ENCODE assay signal across 16 cellular contexts in genomic region chr3:172211123-172211522, GRCh38.
"Had no signal": no experiment of that assay in that cellular context is flagged by ENCODE, and none has a peak within 500 bp of the region (broad histone marks: within the 10 kb centered on the region; RNA-seq: fewer than 3 reads in every experiment).

No MANE protein-coding gene starts in this region.

- H3K4me1 Mint-ChIP-seq: stimulated activated naive B cell treated with anti-CD40 and anti-IgM and Interleukin-4, amounts not matched to agents 10 μg/mL and 1 μg/mL and 100 μg/mL, for 72 hours had no signal

- H3K27me3 Mint-ChIP-seq: activated CD8-positive, alpha-beta T cell treated with anti-CD3 and anti-CD28 coated beads for 36 hours; activated naive CD4-positive, alpha-beta T cell treated with anti-CD3 and anti-CD28 coated beads, Interleukin-2, amount 50 U/mL, for 24 hours; dendritic cell treated with granulocyte-macrophage colony-stimulating factor and Interleukin-4, amounts not matched to agents 40 ng/mL and 50 ng/mL, for 4 days; stimulated activated naive B cell treated with anti-CD40 and anti-IgM and Interleukin-4, amounts not matched to agents 10 μg/mL and 1 μg/mL and 100 μg/mL, for 72 hours; T-helper 17 cell had no signal

- H3K4me3 ChIP-seq: adrenal gland, lower lobe of right lung, transverse colon had no signal

- H3K27me3 ChIP-seq: adrenal gland, transverse colon had no signal

- DNase-seq: activated CD4-positive, alpha-beta T cell treated with anti-CD3 and anti-CD28 coated beads for 4 hours; activated CD8-positive, alpha-beta T cell treated with anti-CD3 and anti-CD28 coated beads for 36 hours; activated effector memory CD4-positive, alpha-beta T cell treated with anti-CD3 and anti-CD28 coated beads, Interleukin-2, amount 50 U/mL, for 16 hours; activated T-cell treated with anti-CD3 and anti-CD28 coated beads, Interleukin-2, amount 50 U/mL, for 48 hours; adrenal gland; effector memory CD4-positive, alpha-beta T cell; foreskin fibroblast; lower lobe of right lung; midbrain; stimulated activated CD4-positive, alpha-beta T cell treated with anti-CD3 and anti-CD28 coated beads, Interleukin-15, amount 100 ng/mL, for 24 hours; stimulated activated CD4-positive, alpha-beta T cell treated with anti-CD3 and anti-CD28 coated beads, Interleukin-4, amount 100 ng/mL, for 1 hour; stimulated activated naive B cell treated with anti-CD40 and anti-IgM and Interleukin-4, amounts not matched to agents 10 μg/mL and 1 μg/mL and 100 μg/mL, for 72 hours; T-helper 17 cell; transverse colon had no signal

- H3K27ac Mint-ChIP-seq: activated CD8-positive, alpha-beta T cell treated with anti-CD3 and anti-CD28 coated beads for 36 hours; activated naive CD4-positive, alpha-beta T cell treated with anti-CD3 and anti-CD28 coated beads, Interleukin-2, amount 50 U/mL, for 24 hours; stimulated activated naive B cell treated with anti-CD40 and anti-IgM and Interleukin-4, amounts not matched to agents 10 μg/mL and 1 μg/mL and 100 μg/mL, for 72 hours; T-helper 17 cell had no signal

- H3K9me3 ChIP-seq: adrenal gland, lower lobe of right lung, transverse colon had no signal

- H3K9me3 Mint-ChIP-seq: activated CD8-positive, alpha-beta T cell treated with anti-CD3 and anti-CD28 coated beads for 36 hours; activated naive CD4-positive, alpha-beta T cell treated with anti-CD3 and anti-CD28 coated beads, Interleukin-2, amount 50 U/mL, for 24 hours; dendritic cell treated with granulocyte-macrophage colony-stimulating factor and Interleukin-4, amounts not matched to agents 40 ng/mL and 50 ng/mL, for 4 days; stimulated activated naive B cell treated with anti-CD40 and anti-IgM and Interleukin-4, amounts not matched to agents 10 μg/mL and 1 μg/mL and 100 μg/mL, for 72 hours had no signal

- H3K4me3 Mint-ChIP-seq: activated CD8-positive, alpha-beta T cell treated with anti-CD3 and anti-CD28 coated beads for 36 hours; activated naive CD4-positive, alpha-beta T cell treated with anti-CD3 and anti-CD28 coated beads, Interleukin-2, amount 50 U/mL, for 24 hours; dendritic cell treated with granulocyte-macrophage colony-stimulating factor and Interleukin-4, amounts not matched to agents 40 ng/mL and 50 ng/mL, for 4 days; stimulated activated naive B cell treated with anti-CD40 and anti-IgM and Interleukin-4, amounts not matched to agents 10 μg/mL and 1 μg/mL and 100 μg/mL, for 72 hours; T-helper 17 cell had no signal

- ATAC-seq: activated CD8-positive, alpha-beta T cell treated with anti-CD3 and anti-CD28 coated beads for 36 hours; lower lobe of right lung; T-helper 17 cell had no signal

- H3K27ac ChIP-seq: adrenal gland, lower lobe of right lung, transverse colon had no signal

- H3K36me3 ChIP-seq: adrenal gland, lower lobe of right lung, transverse colon had no signal
